In the genomic region with DNA sequence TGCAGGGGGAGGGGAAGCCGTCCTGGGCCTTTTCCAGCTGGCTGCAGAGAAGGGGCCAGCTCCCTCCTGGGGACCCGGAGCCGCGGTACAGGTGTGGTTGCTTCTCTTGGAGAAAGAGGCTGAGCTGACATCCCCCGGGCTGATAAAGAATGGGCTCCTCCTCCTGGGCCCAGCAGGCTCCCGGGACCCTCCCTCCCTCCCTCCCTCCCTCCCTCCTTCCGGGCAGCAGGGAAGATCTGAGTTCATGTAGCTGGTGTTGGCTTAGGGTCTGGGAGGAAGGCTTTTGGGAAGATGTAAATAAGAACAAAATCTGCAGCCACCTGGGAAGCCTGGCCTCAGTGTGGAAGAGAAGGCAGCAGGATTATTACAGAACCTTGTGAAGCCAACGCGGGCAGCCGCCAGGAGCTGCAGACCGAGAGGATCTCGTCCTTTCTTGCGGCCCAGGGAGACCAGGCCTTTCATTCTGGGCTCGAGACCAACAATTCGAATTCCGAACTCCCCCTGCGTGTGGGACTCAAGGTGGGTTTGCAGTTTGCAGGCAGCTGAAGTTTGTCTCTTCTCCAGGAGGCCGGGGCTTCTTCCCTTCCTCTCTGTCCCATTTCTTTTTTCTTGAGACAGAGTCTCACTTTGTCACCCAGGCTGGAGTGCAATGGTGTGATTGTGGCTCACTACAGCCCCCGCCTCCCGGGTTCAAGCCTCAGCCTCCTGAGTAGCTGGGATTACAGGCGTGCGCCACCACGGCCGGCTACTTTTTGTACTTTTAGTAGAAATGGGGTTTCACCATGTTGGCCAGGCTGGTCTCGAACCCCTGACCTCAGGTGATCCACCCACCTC, we compare ENCODE assay signal across 8 cellular contexts. TPM values are rescaled to one million over a fixed set of nuclear protein-coding genes. Genes with fewer than 3 reads are reported as not detected.
DNase-seq lines count a peak whose midpoint lies in the region; ATAC-seq and TF ChIP-seq lines count a peak whose summit lies in the region.

A gene with protein sequence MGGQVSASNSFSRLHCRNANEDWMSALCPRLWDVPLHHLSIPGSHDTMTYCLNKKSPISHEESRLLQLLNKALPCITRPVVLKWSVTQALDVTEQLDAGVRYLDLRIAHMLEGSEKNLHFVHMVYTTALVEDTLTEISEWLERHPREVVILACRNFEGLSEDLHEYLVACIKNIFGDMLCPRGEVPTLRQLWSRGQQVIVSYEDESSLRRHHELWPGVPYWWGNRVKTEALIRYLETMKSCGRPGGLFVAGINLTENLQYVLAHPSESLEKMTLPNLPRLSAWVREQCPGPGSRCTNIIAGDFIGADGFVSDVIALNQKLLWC (plus strand): TSS at position 216 of the 834 bp plus-strand sequence. CDS start 2,807 bp downstream, outside the sequence.

- H3K36me3 Mint-ChIP-seq in CD8-positive, alpha-beta T cell: peaks cover 14% of the 10 kb centered on the region

- DNase-seq in CD8-positive, alpha-beta T cell: peak in 1 of 7 experiments; percentile 3
- DNase-seq in HL-60 (ENCODE audit: low read depth in 1 of 2, low spot score in 1 of 2) (peak in 1 of 2 experiments; percentile 35), body of pancreas (peak; percentile 19 to 35 (median 28)), islet precursor cell (peak; percentile 96), superior temporal gyrus (ENCODE audit: extremely low spot score) (peak; percentile 62), DMS153 treated with DMSO at 0.1 percent for 48 hours (lab: John Stamatoyannopoulos, UW; ENCODE audit: unreplicated experiment) (no peak), ACHN (no peak)

- no peak within 1 kb of the TSS for H3K27ac ChIP-seq in CD8-positive, alpha-beta T cell (ENCODE audit: low read depth, low read length)
- H3K27ac ChIP-seq in HL-60 (replicated peaks) (peak within 1 kb of the TSS; percentile 82), body of pancreas (peak within 1 kb of the TSS in 3 of 4 donors; percentile 26 to 65 (median 64))

- CTCF ChIA-PET in CD8-positive, alpha-beta T cell (lab: Charles Lee): no interaction called here

- no peak for TF ChIP-seq POLR2A in body of pancreas (IDR thresholded peaks at IDR 0.05)

- H3K9me3 Mint-ChIP-seq in CD8-positive, alpha-beta T cell: no peaks in the 10 kb centered on the region

- in situ Hi-C loops in ACHN (cut with HindIII; ENCODE audit: low pct_ligation_motif_present, low pct_unique_long_range_greater_than_20kb, low sequenced_read_pairs): no loop called here

- H3K36me3 ChIP-seq in CD8-positive, alpha-beta T cell (ENCODE audit: insufficient read depth, low read length): peaks cover 9% of the 10 kb centered on the region
- no peaks in the 10 kb centered on the region for H3K36me3 ChIP-seq in body of pancreas (replicated peaks in 1 of 2; ENCODE audit: insufficient read depth in 1 of 2, low read depth in 2 of 2)

- H3K4me1 Mint-ChIP-seq in CD8-positive, alpha-beta T cell (ENCODE audit: low read depth): peaks cover 25% of the 10 kb centered on the region

- H3K9me3 ChIP-seq in CD8-positive, alpha-beta T cell (ENCODE audit: low read length): no peaks in the 10 kb centered on the region
- H3K9me3 ChIP-seq in body of pancreas: no peaks in the 10 kb centered on the region

- no peaks in the 10 kb centered on the region for H3K27me3 ChIP-seq in CD8-positive, alpha-beta T cell (ENCODE audit: insufficient read depth, low read length)
- H3K27me3 ChIP-seq in HL-60 (ENCODE audit: insufficient read depth, poor library complexity, severe bottlenecking) (no peaks in the 10 kb centered on the region), body of pancreas (no peaks in the 10 kb centered on the region)

- WGBS in body of pancreas, 2 donors: 44 to 70% methylated on average over 14 to 24 of the region's 25 CpGs

- H3K27ac Mint-ChIP-seq in CD8-positive, alpha-beta T cell: no peak within 1 kb of the TSS

- ATAC-seq in CD8-positive, alpha-beta T cell: no peak
- ATAC-seq in body of pancreas (no peak), GM18870 (IDR thresholded peaks at IDR 0.05; ENCODE audit: unreplicated experiment) (no peak)

- H3K4me3 Mint-ChIP-seq in CD8-positive, alpha-beta T cell: peak within 1 kb of the TSS; percentile 42

- H3K4me1 ChIP-seq in CD8-positive, alpha-beta T cell (ENCODE audit: insufficient read depth, low read length): peaks cover 23% of the 10 kb centered on the region
- peaks cover 13% of the 10 kb centered on the region for H3K4me1 ChIP-seq in body of pancreas

- POLR2A ChIA-PET in CD8-positive, alpha-beta T cell (lab: Charles Lee): no interaction called here

- no peak for TF ChIP-seq CTCF in CD8-positive, alpha-beta T cell (IDR thresholded peaks at IDR 0.05)
- TF ChIP-seq CTCF in HL-60 (IDR thresholded peaks at IDR 0.05; ENCODE audit: insufficient read depth, low read length): no peak
- TF ChIP-seq CTCF in body of pancreas (IDR thresholded peaks at IDR 0.05): no peak

- H3K4me3 ChIP-seq in CD8-positive, alpha-beta T cell (ENCODE audit: low read depth, low read length): no peak within 1 kb of the TSS
- H3K4me3 ChIP-seq in HL-60 (replicated peaks; ENCODE audit: insufficient read depth, low read length) (no peak within 1 kb of the TSS), body of pancreas (no peak within 1 kb of the TSS)

- intact Hi-C loops in CD8-positive, alpha-beta T cell (cut with DNase I, micrococcal nuclease): loop anchor here in 1 of 2 experiments (5.0 kb wide), 1 partner anchor 1171 kb away; a partner anchor contains a TSS
- intact Hi-C loops in body of pancreas (cut with DNase I): no loop called here

- H3K27me3 Mint-ChIP-seq in CD8-positive, alpha-beta T cell (ENCODE audit: low read depth): no peaks in the 10 kb centered on the region

RNA-seq across cellular contexts. Expression of the gene that starts here (rescaled TPM):
- total RNA-seq in CD8-positive, alpha-beta T cell: 10 to 100 TPM; 18.3 to 19.3 TPM
- 1 to 10 TPM; 4.2 to 7.3 TPM for total RNA-seq in body of pancreas

Comparison
In these comparisons a context has a peak if more than half of its experiments do, and no peak if none do; other contexts are left out.
1. DNase-seq: peak in body of pancreas (4 of 4), islet precursor cell (single experiment) and superior temporal gyrus (single experiment); none in DMS153 treated with DMSO at 0.1 percent for 48 hours (single experiment) and ACHN (single experiment).